In the genomic region with DNA sequence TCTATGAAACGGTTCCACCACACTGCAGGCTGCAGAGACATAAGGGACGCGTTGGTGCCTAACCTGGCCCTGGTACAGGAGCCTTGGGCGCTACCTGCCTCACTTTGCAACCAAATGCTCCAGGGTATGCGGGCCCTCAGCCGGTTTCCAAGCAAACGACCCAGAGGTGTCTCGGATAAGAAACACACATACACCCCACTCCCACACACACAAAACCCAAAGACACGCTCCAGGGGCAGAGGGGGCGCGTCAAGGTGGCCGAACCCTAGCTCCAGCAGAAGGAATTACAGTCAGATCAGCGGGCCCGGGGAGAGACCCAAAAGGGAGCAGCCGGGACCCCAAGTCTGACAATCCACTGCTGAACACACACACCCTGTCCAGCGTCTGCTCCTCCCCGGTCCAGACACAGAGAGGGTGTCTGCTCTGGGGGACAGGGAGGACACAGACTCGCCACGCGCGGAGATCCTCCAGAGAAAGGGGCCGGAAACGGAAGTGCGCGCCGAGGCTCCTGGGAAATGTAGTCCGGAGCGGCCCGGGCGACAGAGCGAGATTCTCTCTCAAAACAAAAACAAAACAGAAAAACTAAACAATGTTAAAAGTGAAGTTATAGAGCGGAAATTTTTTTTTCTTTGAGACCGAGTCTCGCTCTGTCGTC, we compare ENCODE assay signal across 8 cellular contexts. TPM values are rescaled to one million over a fixed set of nuclear protein-coding genes. Genes with fewer than 3 reads are reported as not detected.
DNase-seq lines count a peak whose midpoint lies in the region; ATAC-seq and TF ChIP-seq lines count a peak whose summit lies in the region.
"Not testable (repeated sequence)": the region's sequence is repeated elsewhere in the genome, so short reads cannot be mapped to it uniquely, and the experiment has no call there.

A gene (minus strand): TSS at position 488 of the 655 bp plus-strand sequence. CDS start 32,702 bp downstream, outside the sequence.

- H3K36me3 ChIP-seq in right atrium auricular region, prostate gland, transverse colon: not testable (repeated sequence)

- not testable (repeated sequence) for TF ChIP-seq POLR2A in prostate gland (IDR thresholded peaks at IDR 0.05); transverse colon (IDR thresholded peaks at IDR 0.05)

- H3K27me3 ChIP-seq in right atrium auricular region; prostate gland (replicated peaks; ENCODE audit: insufficient read depth); transverse colon: not testable (repeated sequence)

- not testable (repeated sequence) for TF ChIP-seq EP300 in transverse colon (IDR thresholded peaks at IDR 0.05; ENCODE audit: low read depth)

- in situ Hi-C loops in transverse colon (cut with MboI; ENCODE audit: low pct_ligation_motif_present in 1 of 4, low pct_unique_long_range_greater_than_20kb in 1 of 4, low sequenced_read_pairs in 3 of 4), result not testable (repeated sequence)

- WGBS in prostate gland, result under 1% methylated on average over 30 of the region's 35 CpGs
- 1 to 2% methylated on average over 16 to 30 of the region's 35 CpGs for WGBS in transverse colon (ENCODE audit: low coverage in 1 of 2), 2 donors

- peak; percentile 83 for ATAC-seq in GM18499 (IDR thresholded peaks at IDR 0.05; ENCODE audit: insufficient read depth, unreplicated experiment)
- ATAC-seq in HG02852 (IDR thresholded peaks at IDR 0.05; ENCODE audit: unreplicated experiment), result peak; percentile 94

- H3K4me1 ChIP-seq in right atrium auricular region; prostate gland (replicated peaks); transverse colon: not testable (repeated sequence)

- not testable (repeated sequence) for TF ChIP-seq CTCF in right atrium auricular region (IDR thresholded peaks at IDR 0.05); prostate gland (IDR thresholded peaks at IDR 0.05)
- TF ChIP-seq CTCF in transverse colon (IDR thresholded peaks at IDR 0.05), result peak in 1 of 5 experiments; percentile 18

- not testable (repeated sequence) for H3K9me3 ChIP-seq in right atrium auricular region, prostate gland, transverse colon

- H3K4me3 ChIP-seq in right atrium auricular region (peak within 1 kb of the TSS; percentile 55), prostate gland (peak within 1 kb of the TSS; percentile 34 to 41), transverse colon (peak within 1 kb of the TSS; percentile 37 to 59 (median 42))

- H3K27ac ChIP-seq in angular gyrus (ENCODE audit: low read depth, low read length), result peak within 1 kb of the TSS; percentile 58
- peak within 1 kb of the TSS; percentile 20 to 43 for H3K27ac ChIP-seq in right atrium auricular region
- H3K27ac ChIP-seq in prostate gland, result not testable (repeated sequence)
- peak within 1 kb of the TSS; percentile 49 to 65 (median 54) for H3K27ac ChIP-seq in transverse colon

- intact Hi-C loops in prostate gland (cut with DNase I); transverse colon (cut with DNase I; ENCODE audit: low total_unique reads): not testable (repeated sequence)

- peak; percentile 58 for DNase-seq in NCI-H146 (lab: John Stamatoyannopoulos, UW)
- DNase-seq in T-helper 22 cell (ENCODE audit: low read depth), result peak; percentile 68
- DNase-seq in right atrium auricular region (ENCODE audit: low spot score), result peak; percentile 77
- DNase-seq in prostate gland (ENCODE audit: low spot score), result peak; percentile 70
- peak; percentile 83 for DNase-seq in transverse colon

RNA-seq across cellular contexts. Expression of the gene that starts here (rescaled TPM):
- total RNA-seq in right atrium auricular region, result 10 to 100 TPM; 17.1 to 33.4 TPM
- 10 to 100 TPM; 19.7 to 72.2 TPM for total RNA-seq in prostate gland
- total RNA-seq in transverse colon, result 10 to 100 TPM; 10.1 to 44.2 (median 14.2) TPM
